1 cellular context compared by ENCODE assay signal in genomic region chr4:26821677-26822503, GRCh38.
TF ChIP-seq lines count a peak whose summit lies in the region.

No MANE protein-coding gene starts in this region.

TF ChIP-seq in IMR-90, 13 proteins besides CTCF, POLR2A, EP300 and RAD21 (continued from another document):
- TF ChIP-seq ELK1 (IDR thresholded peaks at IDR 0.05; ENCODE audit: borderline replicate concordance, low read depth, low read length) (no peak), USF2 (IDR thresholded peaks at IDR 0.05; ENCODE audit: low read depth, low read length) (no peak), MAZ (IDR thresholded peaks at IDR 0.05; ENCODE audit: borderline replicate concordance, low read depth, low read length) (no peak)
